18 cellular contexts compared by ENCODE assay signal in the genomic region with DNA sequence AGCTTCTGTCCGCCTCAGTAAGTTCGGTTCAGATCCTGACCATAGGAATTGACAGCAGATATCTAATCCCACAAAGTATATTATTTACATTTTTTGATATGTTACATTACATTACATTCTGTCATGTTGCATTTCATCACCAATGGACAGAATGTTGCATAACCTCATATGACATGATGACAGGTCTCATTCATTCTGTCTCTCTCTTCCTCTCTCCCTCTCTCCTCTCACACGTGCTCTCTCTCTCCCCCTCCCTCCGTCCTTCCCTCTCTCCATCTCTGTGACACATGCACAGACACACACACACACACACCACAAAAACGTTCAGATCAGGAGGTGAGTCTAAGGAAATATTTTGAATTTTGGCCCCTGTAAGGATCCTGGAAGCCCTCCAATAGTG.
"Had no signal": no experiment of that assay in that cellular context is flagged by ENCODE, and none has a peak within 500 bp of the region (broad histone marks: within the 10 kb centered on the region; RNA-seq: fewer than 3 reads in every experiment).

No MANE protein-coding gene starts in this region.

- H3K27ac Mint-ChIP-seq: activated CD4-positive, alpha-beta memory T cell treated with anti-CD3 and anti-CD28 coated beads, Interleukin-2, amount 10 ng/mL, durations not matched to agents 7 days and 5 days; activated CD4-positive, alpha-beta T cell treated with anti-CD3 and anti-CD28 coated beads for 36 hours; activated T-cell treated with anti-CD3 and anti-CD28 coated beads, Interleukin-2, amount 50 U/mL, for 24 hours; nephron; stimulated activated naive B cell treated with anti-CD40 and anti-IgM and Interleukin-4, amounts not matched to agents 10 μg/mL and 1 μg/mL and 100 μg/mL, for 72 hours; T-helper 1 cell treated with Interleukin-12 subunit alpha and Interleukin-12 subunit beta and Interleukin-4 antibody, amounts not matched to agents 30 μg/mL and 1 μg/mL, for 36 hours had no signal

- H3K9me3 Mint-ChIP-seq: activated CD4-positive, alpha-beta memory T cell treated with anti-CD3 and anti-CD28 coated beads, Interleukin-2, amount 10 ng/mL, durations not matched to agents 7 days and 5 days; nephron; stimulated activated naive B cell treated with anti-CD40 and anti-IgM and Interleukin-4, amounts not matched to agents 10 μg/mL and 1 μg/mL and 100 μg/mL, for 72 hours; T-helper 1 cell treated with Interleukin-12 subunit alpha and Interleukin-12 subunit beta and Interleukin-4 antibody, amounts not matched to agents 30 μg/mL and 1 μg/mL, for 36 hours had no signal

- H3K4me1 ChIP-seq: colonic mucosa, prostate gland, tibial artery, uterus had no signal

- FAIRE-seq: endometrium, keratinocyte had no signal

- ATAC-seq: activated CD4-positive, alpha-beta T cell treated with anti-CD3 and anti-CD28 coated beads for 36 hours; esophagus mucosa; stimulated activated naive B cell treated with anti-CD40 and anti-IgM and Interleukin-4, amounts not matched to agents 10 μg/mL and 1 μg/mL and 100 μg/mL, for 72 hours had no signal

- H3K27ac ChIP-seq: colonic mucosa, prostate gland, sigmoid colon, tibial artery, uterus had no signal

- H3K27me3 Mint-ChIP-seq: activated CD4-positive, alpha-beta memory T cell treated with anti-CD3 and anti-CD28 coated beads, Interleukin-2, amount 10 ng/mL, durations not matched to agents 7 days and 5 days; activated CD4-positive, alpha-beta T cell treated with anti-CD3 and anti-CD28 coated beads for 36 hours; activated T-cell treated with anti-CD3 and anti-CD28 coated beads, Interleukin-2, amount 50 U/mL, for 24 hours had no signal

- H3K36me3 ChIP-seq: colonic mucosa, prostate gland, sigmoid colon, tibial artery, uterus had no signal

- H3K9me3 ChIP-seq: colonic mucosa, prostate gland, sigmoid colon, tibial artery, uterus had no signal

- H3K4me3 Mint-ChIP-seq: activated CD4-positive, alpha-beta memory T cell treated with anti-CD3 and anti-CD28 coated beads, Interleukin-2, amount 10 ng/mL, durations not matched to agents 7 days and 5 days; activated CD4-positive, alpha-beta T cell treated with anti-CD3 and anti-CD28 coated beads for 36 hours; activated T-cell treated with anti-CD3 and anti-CD28 coated beads, Interleukin-2, amount 50 U/mL, for 24 hours; stimulated activated naive B cell treated with anti-CD40 and anti-IgM and Interleukin-4, amounts not matched to agents 10 μg/mL and 1 μg/mL and 100 μg/mL, for 72 hours; T-helper 1 cell treated with Interleukin-12 subunit alpha and Interleukin-12 subunit beta and Interleukin-4 antibody, amounts not matched to agents 30 μg/mL and 1 μg/mL, for 36 hours had no signal

- DNase-seq: activated CD4-positive, alpha-beta memory T cell treated with anti-CD3 and anti-CD28 coated beads, Interleukin-2, amount 10 ng/mL, durations not matched to agents 7 days and 5 days; activated CD4-positive, alpha-beta T cell treated with anti-CD3 and anti-CD28 coated beads for 36 hours; activated naive CD4-positive, alpha-beta T cell treated with anti-CD3 and anti-CD28 coated beads, Interleukin-2, amount 50 U/mL, for 16 hours; activated T-cell treated with anti-CD3 and anti-CD28 coated beads, Interleukin-2, amount 50 U/mL, for 24 hours; colonic mucosa; occipital lobe; sigmoid colon; stimulated activated CD4-positive, alpha-beta T cell treated with anti-CD3 and anti-CD28 coated beads, Interleukin-15, amount 100 ng/mL, for 24 hours; stimulated activated CD4-positive, alpha-beta T cell treated with anti-CD3 and anti-CD28 coated beads, Interleukin-4, amount 100 ng/mL, for 1 hour; stimulated activated naive B cell treated with anti-CD40 and anti-IgM and Interleukin-4, amounts not matched to agents 10 μg/mL and 1 μg/mL and 100 μg/mL, for 72 hours; tibial artery; uterus had no signal

- H3K4me1 Mint-ChIP-seq: activated CD4-positive, alpha-beta memory T cell treated with anti-CD3 and anti-CD28 coated beads, Interleukin-2, amount 10 ng/mL, durations not matched to agents 7 days and 5 days; activated CD4-positive, alpha-beta T cell treated with anti-CD3 and anti-CD28 coated beads for 36 hours; stimulated activated naive B cell treated with anti-CD40 and anti-IgM and Interleukin-4, amounts not matched to agents 10 μg/mL and 1 μg/mL and 100 μg/mL, for 72 hours had no signal

- H3K36me3 Mint-ChIP-seq: stimulated activated naive B cell treated with anti-CD40 and anti-IgM and Interleukin-4, amounts not matched to agents 10 μg/mL and 1 μg/mL and 100 μg/mL, for 72 hours had no signal

- H3K4me3 ChIP-seq: colonic mucosa, prostate gland, sigmoid colon, tibial artery, uterus had no signal

- H3K27me3 ChIP-seq: colonic mucosa, sigmoid colon, tibial artery, uterus had no signal
